In genomic region chr12:57011438-57012424, GRCh38 we compare ENCODE assay signal across 16 cellular contexts. TPM values are rescaled to one million over a fixed set of nuclear protein-coding genes. Genes with fewer than 3 reads are reported as not detected.
DNase-seq lines count a peak whose midpoint lies in the region; ATAC-seq and TF ChIP-seq lines count a peak whose summit lies in the region.
"Had no signal": no experiment of that assay in that cellular context is flagged by ENCODE, and none has a peak within 500 bp of the region (broad histone marks: within the 10 kb centered on the region; RNA-seq: fewer than 3 reads in every experiment).

No MANE protein-coding gene starts in this region.

- DNase-seq in activated T-cell treated with anti-CD3 and anti-CD28 coated beads, Interleukin-2, amount 50 U/mL, for 24 hours: peak; percentile 51
- no peak for DNase-seq in activated T-cell treated with anti-CD3 and anti-CD28 coated beads, Interleukin-2, amount 50 U/mL, for 1 hour
- DNase-seq in activated CD4-positive, alpha-beta memory T cell treated with anti-CD3 and anti-CD28 coated beads, Interleukin-2, amount 10 ng/mL, durations not matched to agents 7 days and 5 days: peak; percentile 35
- DNase-seq in stimulated activated effector memory CD8-positive, alpha-beta T cell treated with anti-CD3 and anti-CD28 coated beads, Interleukin-12 subunit alpha, Interleukin-12 subunit beta, amount 100 ng/mL, for 72 hours (ENCODE audit: low spot score in 2 of 2): no peak
- DNase-seq in left ventricle myocardium inferior (no peak), putamen (ENCODE audit: low spot score) (no peak), DMS79 (lab: John Stamatoyannopoulos, UW) (no peak)
- DNase-seq: activated gamma-delta T cell; dermis blood vessel endothelial cell; GDM1; MV-4-11; stimulated activated CD4-positive, alpha-beta T cell treated with anti-CD3 and anti-CD28 coated beads, Interleukin-4, amount 100 ng/mL, for 4 hours had no signal

- no peaks in the 10 kb centered on the region for H3K9me3 Mint-ChIP-seq in activated T-cell treated with anti-CD3 and anti-CD28 coated beads, Interleukin-2, amount 50 U/mL, for 24 hours
- H3K9me3 Mint-ChIP-seq in activated CD4-positive, alpha-beta memory T cell treated with anti-CD3 and anti-CD28 coated beads, Interleukin-2, amount 10 ng/mL, durations not matched to agents 7 days and 5 days: no peaks in the 10 kb centered on the region
- H3K9me3 Mint-ChIP-seq in stimulated activated effector memory CD8-positive, alpha-beta T cell treated with anti-CD3 and anti-CD28 coated beads, Interleukin-12 subunit alpha, Interleukin-12 subunit beta, amount 100 ng/mL, for 72 hours: no peaks in the 10 kb centered on the region

- H3K4me1 ChIP-seq in left ventricle myocardium inferior: peaks cover 9% of the 10 kb centered on the region

- POLR2A ChIA-PET in activated CD4-positive, alpha-beta memory T cell treated with anti-CD3 and anti-CD28 coated beads, Interleukin-2, amount 10 ng/mL, durations not matched to agents 7 days and 5 days (lab: Charles Lee): interaction anchor here (1.8 to 2.1 kb wide), 2 partner anchors 37 to 100 kb away, joined by 4 to 16 read pairs; partner anchors contain the start of gene STAT6

- no peaks in the 10 kb centered on the region for H3K36me3 Mint-ChIP-seq in activated T-cell treated with anti-CD3 and anti-CD28 coated beads, Interleukin-2, amount 50 U/mL, for 24 hours (ENCODE audit: low read depth)
- no peaks in the 10 kb centered on the region for H3K36me3 Mint-ChIP-seq in activated CD4-positive, alpha-beta memory T cell treated with anti-CD3 and anti-CD28 coated beads, Interleukin-2, amount 10 ng/mL, durations not matched to agents 7 days and 5 days (ENCODE audit: low read depth)
- peaks cover 4% of the 10 kb centered on the region for H3K36me3 Mint-ChIP-seq in stimulated activated effector memory CD8-positive, alpha-beta T cell treated with anti-CD3 and anti-CD28 coated beads, Interleukin-12 subunit alpha, Interleukin-12 subunit beta, amount 100 ng/mL, for 72 hours

- intact Hi-C loops in left ventricle myocardium inferior (cut with micrococcal nuclease): no loop called here

- H3K27me3 ChIP-seq in left ventricle myocardium inferior (ENCODE audit: low read depth): peaks cover 45% of the 10 kb centered on the region

- no peak overlapping the region for H3K4me3 ChIP-seq in left ventricle myocardium inferior
- H3K4me3 ChIP-seq: gastroesophageal sphincter, thoracic aorta had no signal

- peaks cover 7% of the 10 kb centered on the region for H3K27me3 Mint-ChIP-seq in activated T-cell treated with anti-CD3 and anti-CD28 coated beads, Interleukin-2, amount 50 U/mL, for 24 hours
- H3K27me3 Mint-ChIP-seq in activated CD4-positive, alpha-beta memory T cell treated with anti-CD3 and anti-CD28 coated beads, Interleukin-2, amount 10 ng/mL, durations not matched to agents 7 days and 5 days: peaks cover 22% of the 10 kb centered on the region

- peak overlapping the region; percentile 77 for H3K27ac Mint-ChIP-seq in activated T-cell treated with anti-CD3 and anti-CD28 coated beads, Interleukin-2, amount 50 U/mL, for 24 hours
- no peak overlapping the region for H3K27ac Mint-ChIP-seq in activated CD4-positive, alpha-beta memory T cell treated with anti-CD3 and anti-CD28 coated beads, Interleukin-2, amount 10 ng/mL, durations not matched to agents 7 days and 5 days
- no peak overlapping the region for H3K27ac Mint-ChIP-seq in stimulated activated effector memory CD8-positive, alpha-beta T cell treated with anti-CD3 and anti-CD28 coated beads, Interleukin-12 subunit alpha, Interleukin-12 subunit beta, amount 100 ng/mL, for 72 hours

- no peaks in the 10 kb centered on the region for H3K9me3 ChIP-seq in left ventricle myocardium inferior (replicated peaks)
- H3K9me3 ChIP-seq: gastroesophageal sphincter, thoracic aorta had no signal

- no peaks in the 10 kb centered on the region for H3K36me3 ChIP-seq in left ventricle myocardium inferior
- H3K36me3 ChIP-seq: gastroesophageal sphincter, thoracic aorta had no signal

- peak; percentile 64 for ATAC-seq in HG02852 (IDR thresholded peaks at IDR 0.05; ENCODE audit: unreplicated experiment)
- peak; percentile 71 for ATAC-seq in stimulated activated effector memory CD8-positive, alpha-beta T cell treated with anti-CD3 and anti-CD28 coated beads, Interleukin-12 subunit alpha, Interleukin-12 subunit beta, amount 100 ng/mL, for 72 hours
- ATAC-seq: gastroesophageal sphincter had no signal

- peaks cover 54% of the 10 kb centered on the region for H3K4me1 Mint-ChIP-seq in activated T-cell treated with anti-CD3 and anti-CD28 coated beads, Interleukin-2, amount 50 U/mL, for 24 hours (ENCODE audit: low read depth)
- H3K4me1 Mint-ChIP-seq in activated CD4-positive, alpha-beta memory T cell treated with anti-CD3 and anti-CD28 coated beads, Interleukin-2, amount 10 ng/mL, durations not matched to agents 7 days and 5 days: peaks cover 22% of the 10 kb centered on the region
- H3K4me1 Mint-ChIP-seq in stimulated activated effector memory CD8-positive, alpha-beta T cell treated with anti-CD3 and anti-CD28 coated beads, Interleukin-12 subunit alpha, Interleukin-12 subunit beta, amount 100 ng/mL, for 72 hours: peaks cover 23% of the 10 kb centered on the region

- peak overlapping the region; percentile 38 for H3K4me3 Mint-ChIP-seq in activated T-cell treated with anti-CD3 and anti-CD28 coated beads, Interleukin-2, amount 50 U/mL, for 24 hours
- H3K4me3 Mint-ChIP-seq in activated CD4-positive, alpha-beta memory T cell treated with anti-CD3 and anti-CD28 coated beads, Interleukin-2, amount 10 ng/mL, durations not matched to agents 7 days and 5 days: no peak overlapping the region
- no peak overlapping the region for H3K4me3 Mint-ChIP-seq in stimulated activated effector memory CD8-positive, alpha-beta T cell treated with anti-CD3 and anti-CD28 coated beads, Interleukin-12 subunit alpha, Interleukin-12 subunit beta, amount 100 ng/mL, for 72 hours

- H3K27ac ChIP-seq in left ventricle myocardium inferior (replicated peaks): no peak overlapping the region
- H3K27ac ChIP-seq: gastroesophageal sphincter, thoracic aorta had no signal

- TF ChIP-seq CTCF in left ventricle myocardium inferior (IDR thresholded peaks at IDR 0.05; ENCODE audit: borderline replicate concordance): no peak

- CTCF ChIA-PET in activated CD4-positive, alpha-beta memory T cell treated with anti-CD3 and anti-CD28 coated beads, Interleukin-2, amount 10 ng/mL, durations not matched to agents 7 days and 5 days (lab: Charles Lee): interaction anchor here (0.8 to 2.3 kb wide), 7 partner anchors 8 to 110 kb away, joined by 3 to 16 read pairs (median 4); partner anchors contain the start of gene STAT6

RNA-seq across cellular contexts. Expression of gene TAC3, which starts 4.6 kb away (rescaled TPM):
- total RNA-seq in activated CD4-positive, alpha-beta memory T cell treated with anti-CD3 and anti-CD28 coated beads, Interleukin-2, amount 10 ng/mL, durations not matched to agents 7 days and 5 days: not detected
- not detected for total RNA-seq in left ventricle myocardium inferior
- total RNA-seq: dermis blood vessel endothelial cell, gastroesophageal sphincter, osteocyte, thoracic aorta had no signal

RNA-seq across cellular contexts. Expression of gene ZBTB39, which starts 5.4 kb away (rescaled TPM):
- total RNA-seq in activated CD4-positive, alpha-beta memory T cell treated with anti-CD3 and anti-CD28 coated beads, Interleukin-2, amount 10 ng/mL, durations not matched to agents 7 days and 5 days: 1 to 10 TPM; 7.7 to 7.8 TPM
- total RNA-seq in left ventricle myocardium inferior: 2.7 TPM

RNA-seq across cellular contexts. Expression of gene MYO1A, which starts 38.2 kb away (rescaled TPM):
- total RNA-seq in activated CD4-positive, alpha-beta memory T cell treated with anti-CD3 and anti-CD28 coated beads, Interleukin-2, amount 10 ng/mL, durations not matched to agents 7 days and 5 days: under 1 TPM; 0.28 to 0.65 TPM
- total RNA-seq in left ventricle myocardium inferior: not detected
- total RNA-seq: dermis blood vessel endothelial cell, osteocyte had no signal

RNA-seq across cellular contexts. Expression of gene RDH16, which starts 54.3 kb away (rescaled TPM):
- total RNA-seq in activated CD4-positive, alpha-beta memory T cell treated with anti-CD3 and anti-CD28 coated beads, Interleukin-2, amount 10 ng/mL, durations not matched to agents 7 days and 5 days: under 1 TPM; 0.28 to 0.53 TPM
- 0.19 TPM for total RNA-seq in left ventricle myocardium inferior

Comparison
In these comparisons a context has a peak if more than half of its experiments do, and no peak if none do; other contexts are left out.
1. DNase-seq: peak in activated T-cell treated with anti-CD3 and anti-CD28 coated beads, Interleukin-2, amount 50 U/mL, for 24 hours (single experiment) and activated CD4-positive, alpha-beta memory T cell treated with anti-CD3 and anti-CD28 coated beads, Interleukin-2, amount 10 ng/mL, durations not matched to agents 7 days and 5 days (single experiment); none in activated T-cell treated with anti-CD3 and anti-CD28 coated beads, Interleukin-2, amount 50 U/mL, for 1 hour (single experiment), stimulated activated effector memory CD8-positive, alpha-beta T cell treated with anti-CD3 and anti-CD28 coated beads, Interleukin-12 subunit alpha, Interleukin-12 subunit beta, amount 100 ng/mL, for 72 hours (0 of 2), left ventricle myocardium inferior (single experiment), putamen (single experiment) and DMS79 (single experiment).